Comparison of ENCODE assay signal across 8 cellular contexts in the genomic region with DNA sequence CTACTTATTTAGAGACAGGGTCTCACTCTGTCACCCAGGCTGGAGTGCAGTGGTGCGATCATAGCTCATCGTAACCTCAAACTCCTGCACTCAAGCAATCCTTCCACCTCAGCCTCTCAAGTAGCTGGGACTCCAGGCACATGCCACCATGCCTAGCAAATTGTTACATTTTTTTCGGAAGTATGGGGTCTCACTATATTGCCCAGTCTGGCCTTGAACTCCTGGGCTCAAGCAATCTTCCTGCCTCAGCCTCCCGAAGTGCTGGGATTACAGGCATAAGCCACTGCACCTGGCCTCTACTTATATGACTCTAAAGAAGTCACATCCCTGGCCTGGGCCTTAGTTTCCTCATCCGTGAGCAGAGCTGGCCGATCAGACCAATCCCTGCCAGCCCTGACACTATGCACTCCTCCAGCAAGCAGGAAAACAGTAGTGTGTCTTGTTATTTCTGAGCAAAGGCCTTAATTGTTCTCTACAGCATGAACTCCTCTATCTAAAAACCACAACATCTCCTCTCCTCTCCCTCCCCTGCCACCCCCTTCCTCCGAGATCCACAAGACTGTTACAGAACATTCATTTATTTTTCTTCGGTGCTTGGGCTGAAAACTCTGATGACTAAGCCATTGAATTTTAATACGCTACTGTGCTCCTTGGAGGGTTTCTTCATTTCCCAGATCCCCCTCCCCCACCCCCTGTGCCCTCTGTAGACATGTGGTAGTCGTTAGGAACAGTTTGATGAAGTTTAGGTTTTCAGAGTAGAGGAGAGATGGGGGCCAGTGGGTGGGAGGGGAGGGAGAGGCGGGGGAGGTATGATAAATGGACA.
DNase-seq lines count a peak whose midpoint lies in the region; ATAC-seq and TF ChIP-seq lines count a peak whose summit lies in the region.

No MANE protein-coding gene starts in this region.

- peak overlapping the region; percentile 68 for H3K27ac ChIP-seq in left ventricle myocardium inferior (replicated peaks)

- intact Hi-C loops in left ventricle myocardium inferior (cut with micrococcal nuclease): no loop called here

- TF ChIP-seq POLR2A in erythroblast (IDR thresholded peaks at IDR 0.05; ENCODE audit: low read length): no peak

- H3K9me3 ChIP-seq in left ventricle myocardium inferior (replicated peaks): no peaks in the 10 kb centered on the region

- peaks cover 54% of the 10 kb centered on the region for H3K4me1 ChIP-seq in left ventricle myocardium inferior

- H3K36me3 ChIP-seq in left ventricle myocardium inferior: no peaks in the 10 kb centered on the region

- peak; percentile 24 for DNase-seq in HT-29 (ENCODE audit: low spot score)
- DNase-seq in UCSD-AML1 (lab: John Stamatoyannopoulos, UW; ENCODE audit: unreplicated experiment): peak; percentile 59
- peak; percentile 42 for DNase-seq in left ventricle myocardium inferior
- peak; percentile 80 for DNase-seq in superior temporal gyrus (ENCODE audit: extremely low spot score)
- no peak for DNase-seq in erythroblast (lab: John Stamatoyannopoulos, UW)
- no peak for DNase-seq in NCI-H345 (lab: John Stamatoyannopoulos, UW)
- DNase-seq in stimulated activated naive CD4-positive, alpha-beta T cell treated with Interleukin-2 at 50 U/mL for 16 hours (lab: John Stamatoyannopoulos, UW): no peak

- no peak overlapping the region for H3K4me3 ChIP-seq in left ventricle myocardium inferior

- ATAC-seq in GM21528 (IDR thresholded peaks at IDR 0.05; ENCODE audit: low FRiP score, unreplicated experiment): no peak

- TF ChIP-seq CTCF in left ventricle myocardium inferior (IDR thresholded peaks at IDR 0.05; ENCODE audit: borderline replicate concordance): no peak

- H3K27me3 ChIP-seq in left ventricle myocardium inferior (ENCODE audit: low read depth): no peaks in the 10 kb centered on the region

Comparison
In these comparisons a context has a peak if more than half of its experiments do, and no peak if none do; other contexts are left out.
1. DNase-seq: peak in HT-29 (single experiment), UCSD-AML1 (single experiment), left ventricle myocardium inferior (single experiment) and superior temporal gyrus (single experiment); none in erythroblast (0 of 2), NCI-H345 (single experiment) and stimulated activated naive CD4-positive, alpha-beta T cell treated with Interleukin-2 at 50 U/mL for 16 hours (single experiment).